24 cellular contexts compared by ENCODE assay signal in genomic region chr3:37825744-37826143, GRCh38. TPM values are rescaled to one million over a fixed set of nuclear protein-coding genes. Genes with fewer than 3 reads are reported as not detected.
DNase-seq lines count a peak whose midpoint lies in the region; ATAC-seq and TF ChIP-seq lines count a peak whose summit lies in the region.
"Had no signal": no experiment of that assay in that cellular context is flagged by ENCODE, and none has a peak within 500 bp of the region (broad histone marks: within the 10 kb centered on the region; RNA-seq: fewer than 3 reads in every experiment).

No MANE protein-coding gene starts in this region.

- H3K4me1 Mint-ChIP-seq in activated T-cell treated with anti-CD3 and anti-CD28 coated beads, Interleukin-2, amount 50 U/mL, for 24 hours (ENCODE audit: low read depth): no peaks in the 10 kb centered on the region
- no peaks in the 10 kb centered on the region for H3K4me1 Mint-ChIP-seq in stimulated activated effector memory CD8-positive, alpha-beta T cell treated with anti-CD3 and anti-CD28 coated beads, Interleukin-12 subunit alpha, Interleukin-12 subunit beta, amount 100 ng/mL, for 72 hours
- H3K4me1 Mint-ChIP-seq: IgD-negative memory B cell had no signal

- peaks cover 14% of the 10 kb centered on the region for H3K27me3 Mint-ChIP-seq in activated T-cell treated with anti-CD3 and anti-CD28 coated beads, Interleukin-2, amount 50 U/mL, for 24 hours

- H3K4me3 Mint-ChIP-seq in activated T-cell treated with anti-CD3 and anti-CD28 coated beads, Interleukin-2, amount 50 U/mL, for 24 hours: no peak overlapping the region
- H3K4me3 Mint-ChIP-seq in stimulated activated effector memory CD8-positive, alpha-beta T cell treated with anti-CD3 and anti-CD28 coated beads, Interleukin-12 subunit alpha, Interleukin-12 subunit beta, amount 100 ng/mL, for 72 hours: no peak overlapping the region
- H3K4me3 Mint-ChIP-seq: IgD-negative memory B cell had no signal

- TF ChIP-seq CTCF in epithelial cell of esophagus (IDR thresholded peaks at IDR 0.05; ENCODE audit: insufficient read depth, low read depth, low read length, missing control alignments) (no peak), heart right ventricle (IDR thresholded peaks at IDR 0.05) (no peak)

- no peaks in the 10 kb centered on the region for H3K36me3 Mint-ChIP-seq in activated T-cell treated with anti-CD3 and anti-CD28 coated beads, Interleukin-2, amount 50 U/mL, for 24 hours (ENCODE audit: low read depth)
- no peaks in the 10 kb centered on the region for H3K36me3 Mint-ChIP-seq in stimulated activated effector memory CD8-positive, alpha-beta T cell treated with anti-CD3 and anti-CD28 coated beads, Interleukin-12 subunit alpha, Interleukin-12 subunit beta, amount 100 ng/mL, for 72 hours
- H3K36me3 Mint-ChIP-seq: IgD-negative memory B cell had no signal

- no peaks in the 10 kb centered on the region for H3K9me3 Mint-ChIP-seq in activated T-cell treated with anti-CD3 and anti-CD28 coated beads, Interleukin-2, amount 50 U/mL, for 24 hours
- H3K9me3 Mint-ChIP-seq in stimulated activated effector memory CD8-positive, alpha-beta T cell treated with anti-CD3 and anti-CD28 coated beads, Interleukin-12 subunit alpha, Interleukin-12 subunit beta, amount 100 ng/mL, for 72 hours: no peaks in the 10 kb centered on the region

- H3K36me3 ChIP-seq in heart right ventricle: peaks cover 0 to 13% (median 0%) of the 10 kb centered on the region in 9 donors

- peak overlapping the region in 4 of 10 donors; percentile 1 to 32 (median 14) for H3K27ac ChIP-seq in heart right ventricle
- H3K27ac ChIP-seq: HL-60, KMS-11, PC-9 had no signal

- peaks cover 0 to 43% (median 21%) of the 10 kb centered on the region in 9 donors for H3K4me1 ChIP-seq in heart right ventricle

- no peaks in the 10 kb centered on the region for H3K27me3 ChIP-seq in heart right ventricle

- H3K27ac Mint-ChIP-seq in activated T-cell treated with anti-CD3 and anti-CD28 coated beads, Interleukin-2, amount 50 U/mL, for 24 hours: no peak overlapping the region
- no peak overlapping the region for H3K27ac Mint-ChIP-seq in stimulated activated effector memory CD8-positive, alpha-beta T cell treated with anti-CD3 and anti-CD28 coated beads, Interleukin-12 subunit alpha, Interleukin-12 subunit beta, amount 100 ng/mL, for 72 hours
- H3K27ac Mint-ChIP-seq: IgD-negative memory B cell had no signal

- DNase-seq in Right ventricle myocardium superior (no peak), cardiac septum (ENCODE audit: low spot score) (no peak), epithelial cell of esophagus (ENCODE audit: low read depth) (peak; percentile 27), heart right ventricle (no peak), NCI-H2227 treated with DMSO at 0.1 percent for 48 hours (lab: John Stamatoyannopoulos, UW) (no peak)
- no peak for DNase-seq in activated T-cell treated with anti-CD3 and anti-CD28 coated beads, Interleukin-2, amount 50 U/mL, for 24 hours
- DNase-seq in stimulated activated effector memory CD8-positive, alpha-beta T cell treated with anti-CD3 and anti-CD28 coated beads, Interleukin-12 subunit alpha, Interleukin-12 subunit beta, amount 100 ng/mL, for 72 hours (ENCODE audit: low spot score in 2 of 2): no peak
- DNase-seq: Calu3; DMS79 treated with DMSO at 0.1 percent for 48 hours; MM.1S; NCI-H1092; NCI-H1417 treated with DMSO at 0.1 percent for 48 hours; NCI-H1694 treated with DMSO at 0.1 percent for 48 hours; NCI-H2081 treated with DMSO at 0.1 percent for 48 hours; NCI-H2171; NCI-H345; NCI-H748 treated with DMSO at 0.1 percent for 48 hours; NK-92 treated with Interleukin-12 subunit alpha and Interleukin-12 subunit beta, amount 100 ng/mL, for 24 hours; PC-9; RPMI8226; SHP77 treated with DMSO at 0.1 percent for 48 hours had no signal

- 44 to 68% methylated on average over 2 of the region's 2 CpGs for WGBS in heart right ventricle, 2 donors

- H3K9me3 ChIP-seq in heart right ventricle: no peaks in the 10 kb centered on the region

- intact Hi-C loops in Right ventricle myocardium superior (cut with DNase I) (no loop called here), cardiac septum (cut with DNase I) (no loop called here), heart right ventricle (cut with DNase I) (no loop called here)

- H3K4me3 ChIP-seq in epithelial cell of esophagus (ENCODE audit: low read length) (no peak overlapping the region), heart right ventricle (no peak overlapping the region)
- H3K4me3 ChIP-seq: PC-9 had no signal

- peak; percentile 44 for ATAC-seq in Right ventricle myocardium superior (ENCODE audit: poor library complexity)
- peak in 6 of 8 donors; percentile 37 to 70 (median 64) for ATAC-seq in heart right ventricle
- ATAC-seq in stimulated activated effector memory CD8-positive, alpha-beta T cell treated with anti-CD3 and anti-CD28 coated beads, Interleukin-12 subunit alpha, Interleukin-12 subunit beta, amount 100 ng/mL, for 72 hours: no peak

RNA-seq across cellular contexts. Expression of gene CTDSPL, which starts 35.9 kb away (rescaled TPM):
- total RNA-seq in Right ventricle myocardium superior: 46.0 TPM
- 36.4 TPM for total RNA-seq in cardiac septum
- 10 to 100 TPM; 27.8 to 51.5 (median 42.0) TPM for total RNA-seq in heart right ventricle
- 10 to 100 TPM in 1 of 2 donors, 1 to 10 TPM in 1; 5.4 to 11.3 TPM for polyA plus RNA-seq in heart right ventricle
- polyA plus RNA-seq: IgD-negative memory B cell had no signal
